In genomic region chr16:85027968-85028637, GRCh38 we compare ENCODE assay signal across 8 cellular contexts. TPM values are rescaled to one million over a fixed set of nuclear protein-coding genes. Genes with fewer than 3 reads are reported as not detected.
DNase-seq lines count a peak whose midpoint lies in the region; ATAC-seq, FAIRE-seq and TF ChIP-seq lines count a peak whose summit lies in the region.

No MANE protein-coding gene starts in this region.

- H3K27ac ChIP-seq in lower lobe of right lung = peak overlapping the region; percentile 89
- peak overlapping the region; percentile 74 to 91 (median 83) for H3K27ac ChIP-seq in thyroid gland

- no peaks in the 10 kb centered on the region for H3K27me3 ChIP-seq in bronchial epithelial cell (ENCODE audit: control insufficient read depth, insufficient read depth, low read length)
- no peaks in the 10 kb centered on the region for H3K27me3 ChIP-seq in lower lobe of right lung (ENCODE audit: low read depth)
- H3K27me3 ChIP-seq in thyroid gland = no peaks in the 10 kb centered on the region

- H3K9me3 ChIP-seq in ES-I3 (ENCODE audit: control insufficient read depth, insufficient read depth, low read length) = no peaks in the 10 kb centered on the region
- H3K9me3 ChIP-seq in lower lobe of right lung = no peaks in the 10 kb centered on the region
- no peaks in the 10 kb centered on the region for H3K9me3 ChIP-seq in thyroid gland

- ATAC-seq in GM21786 (IDR thresholded peaks at IDR 0.05; ENCODE audit: unreplicated experiment) = peak; percentile 10
- ATAC-seq in lower lobe of right lung = peak; percentile 34 to 47

- H3K9ac ChIP-seq in ES-I3 (ENCODE audit: low read depth, low read length) = peak overlapping the region; percentile 80; the same call in 1 of the 2 replicates

- no peak for FAIRE-seq in bronchial epithelial cell (lab: Jason Lieb, UNC)

- TF ChIP-seq CTCF in bronchial epithelial cell (IDR thresholded peaks at IDR 0.05; ENCODE audit: insufficient read depth, low read length, severe bottlenecking) = peak; percentile 26
- peak; percentile 42 for TF ChIP-seq CTCF in lower lobe of right lung (IDR thresholded peaks at IDR 0.05)
- no peak for TF ChIP-seq CTCF in thyroid gland (IDR thresholded peaks at IDR 0.05)

- intact Hi-C loops in lower lobe of right lung (cut with DNase I) (no loop called here), thyroid gland (cut with DNase I) (no loop called here)

- H3K36me3 ChIP-seq in ES-I3 (ENCODE audit: insufficient read depth, low read length) = no peaks in the 10 kb centered on the region
- peaks cover 5% of the 10 kb centered on the region for H3K36me3 ChIP-seq in bronchial epithelial cell (ENCODE audit: control insufficient read depth, insufficient read depth, low read length)
- H3K36me3 ChIP-seq in lower lobe of right lung = peaks cover 14% of the 10 kb centered on the region
- H3K36me3 ChIP-seq in thyroid gland = no peaks in the 10 kb centered on the region

- 8 to 9% methylated on average over 21 to 23 of the region's 41 CpGs for WGBS in thyroid gland, 2 donors

- no peak for TF ChIP-seq POLR2A in thyroid gland (IDR thresholded peaks at IDR 0.05)

- H3K4me3 ChIP-seq in bronchial epithelial cell (ENCODE audit: low read depth, low read length) = peak overlapping the region; percentile 76
- peak overlapping the region; percentile 91 for H3K4me3 ChIP-seq in lower lobe of right lung
- H3K4me3 ChIP-seq in thyroid gland (replicated peaks in 1 of 3) = peak overlapping the region; percentile 72 to 83 (median 78)

- DNase-seq in NCI-H524 treated with DMSO at 0.1 percent for 48 hours (lab: John Stamatoyannopoulos, UW) = peak; percentile 2
- DNase-seq in bronchial epithelial cell (ENCODE audit: low read depth) = no peak
- no peak for DNase-seq in lower lobe of right lung
- no peak for DNase-seq in thyroid gland
- DNase-seq in NCI-H2196 (lab: John Stamatoyannopoulos, UW; ENCODE audit: unreplicated experiment) = no peak
- DNase-seq in D341Med (ENCODE audit: low spot score) = no peak

- H3K4me1 ChIP-seq in ES-I3 (ENCODE audit: insufficient read depth, low read length) (peaks cover 20% of the 10 kb centered on the region), lower lobe of right lung (peaks cover 38% of the 10 kb centered on the region), thyroid gland (peaks cover 10 to 22% of the 10 kb centered on the region in 2 donors)

RNA-seq across cellular contexts. Expression of gene KIAA0513, which starts 0.5 kb away (rescaled TPM):
- 7.1 and 9.3 TPM in 2 replicates for total RNA-seq in bronchial epithelial cell
- total RNA-seq in lower lobe of right lung = 31.1 TPM
- total RNA-seq in thyroid gland = 1 to 10 TPM; 6.2 to 8.4 (median 7.5) TPM

RNA-seq across cellular contexts. Expression of gene ZDHHC7, which starts 16.8 kb away (rescaled TPM):
- total RNA-seq in bronchial epithelial cell (59.1 and 68.7 TPM in 2 replicates), lower lobe of right lung (77.9 TPM), thyroid gland (10 to 100 TPM; 49.8 to 59.2 (median 54.3) TPM)

Comparison
In these comparisons a context has a peak if more than half of its experiments do, and no peak if none do; other contexts are left out.
1. CTCF ChIP-seq: peak in bronchial epithelial cell (single experiment) and lower lobe of right lung (single experiment); none in thyroid gland (0 of 6).
2. Peak in every context shown above with its lines, with median percentiles within 50 percentile points of each other: H3K4me3 ChIP-seq.